In the genomic region with DNA sequence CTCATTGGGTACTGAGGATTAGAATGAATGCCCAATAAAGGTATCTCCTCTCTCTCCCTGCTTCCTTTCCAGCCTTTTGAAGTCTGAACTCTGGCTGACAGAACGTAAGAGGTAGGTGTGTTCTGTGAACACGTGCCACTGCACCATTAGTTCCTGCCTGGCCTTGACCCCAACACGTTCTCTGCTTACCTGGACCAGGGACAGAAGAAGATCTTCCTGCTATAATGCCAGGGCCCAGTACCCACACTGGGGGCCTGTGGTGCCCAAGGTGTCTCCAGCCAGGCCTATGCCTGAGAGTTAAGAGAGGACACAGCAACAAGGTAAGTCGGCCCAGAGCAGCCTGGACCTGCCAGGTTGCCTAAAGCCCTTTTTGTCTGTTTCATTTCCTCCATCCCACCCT, we compare ENCODE assay signal across 1 cellular context.
TF ChIP-seq lines count a peak whose summit lies in the region.

No MANE protein-coding gene starts in this region.

TF ChIP-seq in K562, 482 proteins besides CTCF, POLR2A, EP300 and RAD21 (continued from another document):
- no peak for TF ChIP-seq GATA2 (CRISPR knock-in tag; IDR thresholded peaks at IDR 0.05)
- no peak for TF ChIP-seq SMAD3 (CRISPR knock-in tag; conservative IDR thresholded peaks at IDR 0.05)
- TF ChIP-seq, protein P1, sequence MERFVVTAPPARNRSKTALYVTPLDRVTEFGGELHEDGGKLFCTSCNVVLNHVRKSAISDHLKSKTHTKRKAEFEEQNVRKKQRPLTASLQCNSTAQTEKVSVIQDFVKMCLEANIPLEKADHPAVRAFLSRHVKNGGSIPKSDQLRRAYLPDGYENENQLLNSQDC (CRISPR knock-in tag; IDR thresholded peaks at IDR 0.05), result no peak
- no peak for TF ChIP-seq FOXJ2 (tag; IDR thresholded peaks at IDR 0.05)
- TF ChIP-seq ZNF561 (CRISPR knock-in tag; conservative IDR thresholded peaks at IDR 0.05), result no peak
- TF ChIP-seq TBP (optimal IDR thresholded peaks at IDR 0.05; ENCODE audit: low read depth, low read length), result no peak
- no peak for TF ChIP-seq ZSCAN32 (CRISPR knock-in tag; IDR thresholded peaks at IDR 0.05)
- no peak for TF ChIP-seq ZNF253 (CRISPR knock-in tag; conservative IDR thresholded peaks at IDR 0.05)
